In the genomic region with DNA sequence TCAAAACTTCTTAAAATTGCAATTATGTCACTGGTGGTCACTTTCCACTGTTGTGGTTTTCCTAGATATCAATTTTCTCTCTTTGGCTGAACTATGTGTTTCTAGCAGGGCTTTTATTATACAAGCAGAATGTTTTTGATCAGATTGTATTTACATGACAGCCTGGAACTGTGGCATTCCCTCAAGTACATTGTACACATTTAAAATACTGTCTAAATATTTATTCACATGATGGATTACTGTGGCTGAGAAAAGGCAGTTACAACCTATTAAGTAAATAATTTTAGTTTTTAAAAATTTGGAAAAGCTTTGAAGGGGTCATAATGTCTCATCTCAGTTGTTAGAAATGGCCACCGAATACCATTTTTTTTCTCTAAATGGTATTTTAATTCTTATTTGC, we compare ENCODE assay signal across 18 cellular contexts.
DNase-seq lines count a peak whose midpoint lies in the region; FAIRE-seq and TF ChIP-seq lines count a peak whose summit lies in the region.
"Had no signal": no experiment of that assay in that cellular context is flagged by ENCODE, and none has a peak within 500 bp of the region (broad histone marks: within the 10 kb centered on the region; RNA-seq: fewer than 3 reads in every experiment).

No MANE protein-coding gene starts in this region.

- no peak overlapping the region for H3K4me3 ChIP-seq in WERI-Rb-1 (ENCODE audit: low read depth, low read length)

- no peaks in the 10 kb centered on the region for H3K9me3 ChIP-seq in WERI-Rb-1 (ENCODE audit: severe bottlenecking)
- H3K9me3 ChIP-seq: BE2C had no signal

- no peaks in the 10 kb centered on the region for H3K36me3 ChIP-seq in WERI-Rb-1
- H3K36me3 ChIP-seq: BE2C had no signal

- FAIRE-seq in islet of Langerhans (lab: Jason Lieb, UNC): peak; percentile 17
- FAIRE-seq: GM19239 had no signal

- DNase-seq in SHP77 (lab: John Stamatoyannopoulos, UW) (peak; percentile 17 to 18), SHP77 treated with DMSO at 0.1 percent for 48 hours (lab: John Stamatoyannopoulos, UW) (no peak), NCI-H1092 treated with DMSO at 0.1 percent for 48 hours (lab: John Stamatoyannopoulos, UW) (peak; percentile 18), NCI-H69 (lab: John Stamatoyannopoulos, UW) (peak; percentile 54), ecto neural progenitor cell (ENCODE audit: low spot score) (no peak), HEK293T (ENCODE audit: extremely low spot score) (no peak), WERI-Rb-1 (no peak)
- DNase-seq: BE2C; CD4-positive, alpha-beta memory T cell; DND-41; GDM1; GOT3; H9; HFFc6 had no signal

- TF ChIP-seq CTCF in WERI-Rb-1 (IDR thresholded peaks at IDR 0.05; ENCODE audit: low read depth, low read length): no peak

- CTCF ChIA-PET in HEK293T (lab: Yijun Ruan, JAX): no interaction called here

- no peaks in the 10 kb centered on the region for H3K27me3 ChIP-seq in WERI-Rb-1 (ENCODE audit: insufficient read depth, low read depth, severe bottlenecking)
- H3K27me3 ChIP-seq: BE2C had no signal

- POLR2A ChIA-PET in HEK293T (lab: Yijun Ruan, JAX): no interaction called here

- no peak overlapping the region for H3K27ac ChIP-seq in WERI-Rb-1
- H3K27ac ChIP-seq: C4-2B, HL-60 had no signal

TF ChIP-seq in HEK293T, 16 proteins besides CTCF, POLR2A, EP300 and RAD21:
- TF ChIP-seq CTBP1 (IDR thresholded peaks at IDR 0.05; ENCODE audit: borderline replicate concordance): no peak
- no peak for TF ChIP-seq TARDBP (IDR thresholded peaks at IDR 0.05)
- no peak for TF ChIP-seq ARNT (IDR thresholded peaks at IDR 0.05)
- no peak for TF ChIP-seq L3MBTL2 (conservative IDR thresholded peaks at IDR 0.05)
- no peak for TF ChIP-seq NFRKB (IDR thresholded peaks at IDR 0.05)
- no peak for TF ChIP-seq ELF4 (IDR thresholded peaks at IDR 0.05)
- no peak for TF ChIP-seq LEF1 (IDR thresholded peaks at IDR 0.05; ENCODE audit: borderline replicate concordance)
- TF ChIP-seq SUZ12 (IDR thresholded peaks at IDR 0.05): no peak
- TF ChIP-seq SP1 (IDR thresholded peaks at IDR 0.05): no peak
- no peak for TF ChIP-seq FOXK2 (IDR thresholded peaks at IDR 0.05)
- TF ChIP-seq, protein P1, sequence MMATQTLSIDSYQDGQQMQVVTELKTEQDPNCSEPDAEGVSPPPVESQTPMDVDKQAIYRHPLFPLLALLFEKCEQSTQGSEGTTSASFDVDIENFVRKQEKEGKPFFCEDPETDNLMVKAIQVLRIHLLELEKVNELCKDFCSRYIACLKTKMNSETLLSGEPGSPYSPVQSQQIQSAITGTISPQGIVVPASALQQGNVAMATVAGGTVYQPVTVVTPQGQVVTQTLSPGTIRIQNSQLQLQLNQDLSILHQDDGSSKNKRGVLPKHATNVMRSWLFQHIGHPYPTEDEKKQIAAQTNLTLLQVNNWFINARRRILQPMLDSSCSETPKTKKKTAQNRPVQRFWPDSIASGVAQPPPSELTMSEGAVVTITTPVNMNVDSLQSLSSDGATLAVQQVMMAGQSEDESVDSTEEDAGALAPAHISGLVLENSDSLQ (IDR thresholded peaks at IDR 0.05): no peak
- no peak for TF ChIP-seq ZNF384 (IDR thresholded peaks at IDR 0.05)
- TF ChIP-seq FOXA1 (IDR thresholded peaks at IDR 0.05): no peak
- TF ChIP-seq BHLHE40 (IDR thresholded peaks at IDR 0.05; ENCODE audit: borderline replicate concordance): no peak
- no peak for TF ChIP-seq HDGF (IDR thresholded peaks at IDR 0.05; ENCODE audit: borderline replicate concordance)
- no peak for TF ChIP-seq FOXM1 (IDR thresholded peaks at IDR 0.05; ENCODE audit: borderline replicate concordance)

Comparison
In these comparisons a context has a peak if more than half of its experiments do, and no peak if none do; other contexts are left out.
1. DNase-seq: peak in SHP77 (2 of 2), NCI-H1092 treated with DMSO at 0.1 percent for 48 hours (single experiment) and NCI-H69 (single experiment); none in SHP77 treated with DMSO at 0.1 percent for 48 hours (single experiment), ecto neural progenitor cell (single experiment), HEK293T (single experiment) and WERI-Rb-1 (single experiment).